In the genomic region with DNA sequence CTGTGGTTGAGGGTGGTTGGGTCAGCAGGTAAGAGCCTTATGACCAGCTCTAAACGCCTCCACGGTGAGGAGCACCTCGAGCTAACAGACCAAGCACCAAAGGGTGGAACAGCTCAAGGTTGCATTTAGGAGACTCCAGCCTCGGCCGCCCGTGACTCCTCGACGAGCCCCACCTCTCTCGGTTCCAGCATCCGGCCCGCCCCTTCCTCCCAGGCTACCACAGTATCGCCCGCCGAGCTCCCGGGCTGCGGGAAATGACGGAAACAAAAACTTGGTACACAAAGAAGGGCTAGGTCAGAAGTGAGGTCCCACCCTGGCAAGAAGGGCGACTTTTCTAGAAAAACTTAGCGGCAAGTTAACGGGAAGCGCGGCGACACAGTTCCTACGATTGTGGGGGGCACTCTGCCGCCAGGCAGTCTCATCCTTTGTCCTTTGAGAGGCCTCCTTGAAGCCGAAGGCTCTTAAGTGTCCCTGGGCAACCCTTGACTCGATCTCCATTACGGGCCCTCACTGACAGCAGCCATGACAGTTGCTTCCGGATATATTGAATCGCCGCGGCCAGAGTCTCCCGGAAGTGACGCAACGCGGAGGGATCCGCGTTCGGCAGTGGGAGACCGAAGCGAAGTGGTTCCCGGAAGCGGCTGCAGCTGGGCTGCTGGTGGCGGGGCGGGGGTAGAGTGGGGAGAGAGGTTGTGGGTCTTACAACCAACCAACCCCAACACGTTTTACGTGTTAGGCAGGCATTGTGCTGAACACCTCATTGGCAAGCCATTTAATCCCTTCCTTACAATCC, we compare ENCODE assay signal across 8 cellular contexts. TPM values are rescaled to one million over a fixed set of nuclear protein-coding genes. Genes with fewer than 3 reads are reported as not detected.
DNase-seq lines count a peak whose midpoint lies in the region; ATAC-seq and TF ChIP-seq lines count a peak whose summit lies in the region.

No MANE protein-coding gene starts in this region.

- H3K9me3 Mint-ChIP-seq in activated naive CD4-positive, alpha-beta T cell treated with anti-CD3 and anti-CD28 coated beads, Interleukin-2, amount 50 U/mL, for 72 hours, result peaks cover 0 to 3% of the 10 kb centered on the region in 2 donors
- H3K9me3 Mint-ChIP-seq in mesothelial cell of epicardium, result no peaks in the 10 kb centered on the region

- no peaks in the 10 kb centered on the region for H3K4me1 Mint-ChIP-seq in mesothelial cell of epicardium

- TF ChIP-seq CTCF in GM10266 (IDR thresholded peaks at IDR 0.05; ENCODE audit: control insufficient read depth, insufficient read depth, low read depth, missing control alignments) (no peak), retinal pigment epithelial cell (conservative IDR thresholded peaks at IDR 0.05; ENCODE audit: low read depth, low read length) (no peak), mesothelial cell of epicardium (IDR thresholded peaks at IDR 0.05; ENCODE audit: unreplicated experiment) (no peak)

- peak overlapping the region; percentile 97 to 98 for H3K27ac Mint-ChIP-seq in activated naive CD4-positive, alpha-beta T cell treated with anti-CD3 and anti-CD28 coated beads, Interleukin-2, amount 50 U/mL, for 72 hours
- H3K27ac Mint-ChIP-seq in mesothelial cell of epicardium, result no peak overlapping the region

- DNase-seq in GM10266 (ENCODE audit: extremely low spot score) (peak; percentile 72), NCI-H1105 treated with DMSO at 0.1 percent for 48 hours (lab: John Stamatoyannopoulos, UW) (peak; percentile 81), head of caudate nucleus (peak; percentile 86 to 96 (median 92)), retinal pigment epithelial cell (ENCODE audit: low read depth) (peak; percentile 88), mesothelial cell of epicardium (ENCODE audit: low spot score in 2 of 2, unreplicated experiment in 2 of 2) (no peak)
- DNase-seq in activated naive CD4-positive, alpha-beta T cell treated with anti-CD3 and anti-CD28 coated beads, Interleukin-2, amount 50 U/mL, for 72 hours (ENCODE audit: low spot score in 2 of 2), result peak; percentile 88 to 94

- H3K4me3 ChIP-seq in retinal pigment epithelial cell (ENCODE audit: low read length), result peak overlapping the region; percentile 80

- ATAC-seq in HG02623 (IDR thresholded peaks at IDR 0.05; ENCODE audit: unreplicated experiment) (peak; percentile 85), SK-N-SH treated with all-trans-retinoic acid at 6 μM for 48 hours (peak; percentile 97)
- ATAC-seq in activated naive CD4-positive, alpha-beta T cell treated with anti-CD3 and anti-CD28 coated beads, Interleukin-2, amount 50 U/mL, for 72 hours, result peak; percentile 93

- peaks cover 10% of the 10 kb centered on the region for H3K27me3 Mint-ChIP-seq in mesothelial cell of epicardium (ENCODE audit: low read depth)

- H3K36me3 Mint-ChIP-seq in activated naive CD4-positive, alpha-beta T cell treated with anti-CD3 and anti-CD28 coated beads, Interleukin-2, amount 50 U/mL, for 72 hours, result peaks cover 4 to 31% of the 10 kb centered on the region in 2 donors
- H3K36me3 Mint-ChIP-seq in mesothelial cell of epicardium, result no peaks in the 10 kb centered on the region

- H3K4me3 Mint-ChIP-seq in mesothelial cell of epicardium, result no peak overlapping the region

- intact Hi-C loops in head of caudate nucleus (cut with DNase I), result loop anchor here (2.0 kb wide), 1 partner anchor 39 kb away; no protein-coding TSS in a partner anchor

TF ChIP-seq in SK-N-SH treated with all-trans-retinoic acid at 6 μM for 48 hours, 23 proteins besides CTCF, POLR2A, EP300 and RAD21 (continues in another document):
- TF ChIP-seq POU6F1 (CRISPR knock-in tag; IDR thresholded peaks at IDR 0.05; ENCODE audit: borderline replicate concordance, low read depth) (0 out of 2 replicates have a peak, but pooled peaks have one; percentile 72), ZNF8 (CRISPR knock-in tag; IDR thresholded peaks at IDR 0.05) (peak; percentile 55), GLIS3 (CRISPR knock-in tag; IDR thresholded peaks at IDR 0.05) (no peak), TOX (CRISPR knock-in tag; IDR thresholded peaks at IDR 0.05; ENCODE audit: borderline replicate concordance) (0 out of 2 replicates have a peak, but pooled peaks have one; percentile 52), PPARA (CRISPR knock-in tag; IDR thresholded peaks at IDR 0.05; ENCODE audit: borderline replicate concordance) (no peak), ISL1 (CRISPR knock-in tag; IDR thresholded peaks at IDR 0.05) (peak; percentile 48), ZNF70 (CRISPR knock-in tag; IDR thresholded peaks at IDR 0.05) (peak; percentile 21; the same call in 1 of the 2 replicates), ARNTL (CRISPR knock-in tag; IDR thresholded peaks at IDR 0.05; ENCODE audit: borderline replicate concordance, low read depth) (peak; percentile 50; the same call in 1 of the 2 replicates), SNAI2 (CRISPR knock-in tag; IDR thresholded peaks at IDR 0.05) (peak; percentile 77; the same call in 1 of the 2 replicates), ZFP3 (CRISPR knock-in tag; IDR thresholded peaks at IDR 0.05) (peak; percentile 52; the same call in 1 of the 2 replicates), ZC3H10 (CRISPR knock-in tag; IDR thresholded peaks at IDR 0.05) (0 out of 2 replicates have a peak, but pooled peaks have one; percentile 18), ZFP30 (CRISPR knock-in tag; IDR thresholded peaks at IDR 0.05) (peak; percentile 15; the same call in 1 of the 2 replicates), BACH2 (CRISPR knock-in tag; IDR thresholded peaks at IDR 0.05; ENCODE audit: borderline replicate concordance) (0 out of 2 replicates have a peak, but pooled peaks have one; percentile 60), TCF4 (CRISPR knock-in tag; IDR thresholded peaks at IDR 0.05; ENCODE audit: borderline replicate concordance) (peak; percentile 19; the same call in 1 of the 2 replicates), CSDC2 (CRISPR knock-in tag; IDR thresholded peaks at IDR 0.05) (peak; percentile 94; the same call in 1 of the 2 replicates), RARB (CRISPR knock-in tag; IDR thresholded peaks at IDR 0.05) (peak; percentile 83; the same call in 1 of the 2 replicates), OSR1 (CRISPR knock-in tag; IDR thresholded peaks at IDR 0.05) (peak; percentile 69; the same call in 1 of the 2 replicates)
- TF ChIP-seq, protein P1, sequence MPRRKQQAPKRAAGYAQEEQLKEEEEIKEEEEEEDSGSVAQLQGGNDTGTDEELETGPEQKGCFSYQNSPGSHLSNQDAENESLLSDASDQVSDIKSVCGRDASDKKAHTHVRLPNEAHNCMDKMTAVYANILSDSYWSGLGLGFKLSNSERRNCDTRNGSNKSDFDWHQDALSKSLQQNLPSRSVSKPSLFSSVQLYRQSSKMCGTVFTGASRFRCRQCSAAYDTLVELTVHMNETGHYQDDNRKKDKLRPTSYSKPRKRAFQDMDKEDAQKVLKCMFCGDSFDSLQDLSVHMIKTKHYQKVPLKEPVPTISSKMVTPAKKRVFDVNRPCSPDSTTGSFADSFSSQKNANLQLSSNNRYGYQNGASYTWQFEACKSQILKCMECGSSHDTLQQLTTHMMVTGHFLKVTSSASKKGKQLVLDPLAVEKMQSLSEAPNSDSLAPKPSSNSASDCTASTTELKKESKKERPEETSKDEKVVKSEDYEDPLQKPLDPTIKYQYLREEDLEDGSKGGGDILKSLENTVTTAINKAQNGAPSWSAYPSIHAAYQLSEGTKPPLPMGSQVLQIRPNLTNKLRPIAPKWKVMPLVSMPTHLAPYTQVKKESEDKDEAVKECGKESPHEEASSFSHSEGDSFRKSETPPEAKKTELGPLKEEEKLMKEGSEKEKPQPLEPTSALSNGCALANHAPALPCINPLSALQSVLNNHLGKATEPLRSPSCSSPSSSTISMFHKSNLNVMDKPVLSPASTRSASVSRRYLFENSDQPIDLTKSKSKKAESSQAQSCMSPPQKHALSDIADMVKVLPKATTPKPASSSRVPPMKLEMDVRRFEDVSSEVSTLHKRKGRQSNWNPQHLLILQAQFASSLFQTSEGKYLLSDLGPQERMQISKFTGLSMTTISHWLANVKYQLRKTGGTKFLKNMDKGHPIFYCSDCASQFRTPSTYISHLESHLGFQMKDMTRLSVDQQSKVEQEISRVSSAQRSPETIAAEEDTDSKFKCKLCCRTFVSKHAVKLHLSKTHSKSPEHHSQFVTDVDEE (CRISPR knock-in tag; IDR thresholded peaks at IDR 0.05), result peak; percentile 75
- TF ChIP-seq, protein P2, sequence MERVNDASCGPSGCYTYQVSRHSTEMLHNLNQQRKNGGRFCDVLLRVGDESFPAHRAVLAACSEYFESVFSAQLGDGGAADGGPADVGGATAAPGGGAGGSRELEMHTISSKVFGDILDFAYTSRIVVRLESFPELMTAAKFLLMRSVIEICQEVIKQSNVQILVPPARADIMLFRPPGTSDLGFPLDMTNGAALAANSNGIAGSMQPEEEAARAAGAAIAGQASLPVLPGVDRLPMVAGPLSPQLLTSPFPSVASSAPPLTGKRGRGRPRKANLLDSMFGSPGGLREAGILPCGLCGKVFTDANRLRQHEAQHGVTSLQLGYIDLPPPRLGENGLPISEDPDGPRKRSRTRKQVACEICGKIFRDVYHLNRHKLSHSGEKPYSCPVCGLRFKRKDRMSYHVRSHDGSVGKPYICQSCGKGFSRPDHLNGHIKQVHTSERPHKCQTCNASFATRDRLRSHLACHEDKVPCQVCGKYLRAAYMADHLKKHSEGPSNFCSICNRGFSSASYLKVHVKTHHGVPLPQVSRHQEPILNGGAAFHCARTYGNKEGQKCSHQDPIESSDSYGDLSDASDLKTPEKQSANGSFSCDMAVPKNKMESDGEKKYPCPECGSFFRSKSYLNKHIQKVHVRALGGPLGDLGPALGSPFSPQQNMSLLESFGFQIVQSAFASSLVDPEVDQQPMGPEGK (CRISPR knock-in tag; IDR thresholded peaks at IDR 0.05; ENCODE audit: borderline replicate concordance), result peak; percentile 83; the same call in 1 of the 2 replicates

RNA-seq across cellular contexts. Expression of gene ZNF518A, which starts 40.2 kb away (rescaled TPM):
- 10 to 100 TPM; 16.4 to 20.1 TPM for total RNA-seq in activated naive CD4-positive, alpha-beta T cell treated with anti-CD3 and anti-CD28 coated beads, Interleukin-2, amount 50 U/mL, for 72 hours
- total RNA-seq in mesothelial cell of epicardium, result 40.7 to 41.3 TPM (median 41.0 TPM) in 3 replicates

RNA-seq across cellular contexts. Expression of gene CCNJ, which starts 46.5 kb away (rescaled TPM):
- total RNA-seq in activated naive CD4-positive, alpha-beta T cell treated with anti-CD3 and anti-CD28 coated beads, Interleukin-2, amount 50 U/mL, for 72 hours, result 1 to 10 TPM; 3.9 to 5.5 TPM
- total RNA-seq in mesothelial cell of epicardium, result 24.9 to 26.4 TPM (median 25.1 TPM) in 3 replicates

Comparison
In these comparisons a context has a peak if more than half of its experiments do, and no peak if none do; other contexts are left out.
1. DNase-seq: peak in GM10266 (single experiment), NCI-H1105 treated with DMSO at 0.1 percent for 48 hours (single experiment), activated naive CD4-positive, alpha-beta T cell treated with anti-CD3 and anti-CD28 coated beads, Interleukin-2, amount 50 U/mL, for 72 hours (2 of 2), head of caudate nucleus (42 of 42) and retinal pigment epithelial cell (single experiment); none in mesothelial cell of epicardium (0 of 2).
2. Peak in every context shown above with its lines, with median percentiles within 50 percentile points of each other: ATAC-seq.